8 cellular contexts compared by ENCODE assay signal in the genomic region with DNA sequence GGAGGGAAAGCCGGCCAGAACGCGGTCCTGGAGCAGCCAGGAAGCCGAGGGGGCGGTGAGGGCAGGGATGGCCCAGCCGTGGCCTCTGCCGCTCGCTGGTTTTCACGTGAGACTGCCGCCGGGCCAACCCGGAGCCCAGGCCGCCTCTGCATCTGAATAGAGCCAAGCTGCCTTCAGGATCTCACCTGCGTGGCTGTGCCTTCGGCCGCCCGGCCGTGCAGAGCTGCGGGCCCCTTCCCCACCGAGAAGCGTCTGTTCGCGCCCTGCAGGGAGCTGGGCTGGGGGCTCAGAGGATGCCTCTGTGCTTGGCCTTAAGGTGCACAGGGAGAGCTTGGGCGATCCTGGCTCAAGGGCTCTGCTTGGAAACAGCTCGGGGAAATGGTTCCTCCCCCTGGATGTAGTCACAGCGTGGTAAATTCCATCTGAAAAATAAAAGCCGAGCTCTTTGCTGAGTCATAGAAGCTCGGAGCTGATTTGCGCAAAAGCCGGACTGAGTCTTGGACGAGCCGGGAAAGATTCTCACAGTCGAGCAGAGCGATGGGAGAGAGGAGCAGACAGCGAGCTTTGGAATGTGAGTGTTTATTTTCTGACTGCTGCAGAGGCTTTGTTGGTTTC. TPM values are rescaled to one million over a fixed set of nuclear protein-coding genes. Genes with fewer than 3 reads are reported as not detected.
DNase-seq lines count a peak whose midpoint lies in the region; ATAC-seq and TF ChIP-seq lines count a peak whose summit lies in the region.

TSS of gene JAKMIP3 (plus strand) at position 456 of the 615 bp plus-strand sequence. CDS start 38,863 bp downstream, outside the sequence.

- no peaks in the 10 kb centered on the region for H3K79me2 ChIP-seq in osteoblast (ENCODE audit: insufficient read depth, low read length)

- no peaks in the 10 kb centered on the region for H4K20me1 ChIP-seq in osteoblast (ENCODE audit: insufficient read depth, low read length)

- ATAC-seq in GM18861 (IDR thresholded peaks at IDR 0.05; ENCODE audit: unreplicated experiment) (no peak), HG03565 (IDR thresholded peaks at IDR 0.05; ENCODE audit: unreplicated experiment) (no peak)
- ATAC-seq in activated CD4-positive, CD25-positive, alpha-beta regulatory T cell treated with anti-CD3 and anti-CD28 coated beads, Interleukin-2, amount 50 U/mL, for 24 hours, result no peak

- no peak within 1 kb of the TSS for H3K27ac Mint-ChIP-seq in activated naive CD4-positive, alpha-beta T cell treated with anti-CD3 and anti-CD28 coated beads for 36 hours

- H3K4me1 Mint-ChIP-seq in activated naive CD4-positive, alpha-beta T cell treated with anti-CD3 and anti-CD28 coated beads for 36 hours (ENCODE audit: low read depth), result peaks cover 6% of the 10 kb centered on the region

- peak within 1 kb of the TSS; percentile 95 for H2AFZ ChIP-seq in osteoblast (ENCODE audit: low read length)

- H3K36me3 ChIP-seq in osteoblast (ENCODE audit: insufficient read depth, low read length), result no peaks in the 10 kb centered on the region

- peaks cover 6% of the 10 kb centered on the region for H3K27me3 Mint-ChIP-seq in activated naive CD4-positive, alpha-beta T cell treated with anti-CD3 and anti-CD28 coated beads for 36 hours (ENCODE audit: low read depth)

- H3K4me2 ChIP-seq in osteoblast (ENCODE audit: insufficient read depth, low read length), result peak within 1 kb of the TSS; percentile 88

- H3K9me3 ChIP-seq in osteoblast (ENCODE audit: low read depth, low read length), result no peaks in the 10 kb centered on the region

- intact Hi-C loops in activated naive CD4-positive, alpha-beta T cell treated with anti-CD3 and anti-CD28 coated beads for 36 hours (cut with micrococcal nuclease), result no loop called here
- intact Hi-C loops in cardiac septum (cut with DNase I), result no loop called here

- H3K4me3 Mint-ChIP-seq in activated naive CD4-positive, alpha-beta T cell treated with anti-CD3 and anti-CD28 coated beads for 36 hours, result peak within 1 kb of the TSS; percentile 21

- peaks cover 10% of the 10 kb centered on the region for H3K4me1 ChIP-seq in osteoblast (ENCODE audit: insufficient read depth, low read length)

- no peaks in the 10 kb centered on the region for H3K27me3 ChIP-seq in osteoblast (ENCODE audit: insufficient read depth, low read length)

- DNase-seq in activated naive CD4-positive, alpha-beta T cell treated with anti-CD3 and anti-CD28 coated beads for 36 hours, result no peak
- no peak for DNase-seq in activated naive CD4-positive, alpha-beta T cell treated with anti-CD3 and anti-CD28 coated beads, Interleukin-2, amount 50 U/mL, for 16 hours
- peak; percentile 92 for DNase-seq in amniotic stem cell (lab: John Stamatoyannopoulos, UW)
- peak; percentile 74 for DNase-seq in cardiac septum (ENCODE audit: low spot score)
- DNase-seq in osteoblast (ENCODE audit: insufficient read length, low spot score, missing footprints), result peak; percentile 99

- no peaks in the 10 kb centered on the region for H3K36me3 Mint-ChIP-seq in activated naive CD4-positive, alpha-beta T cell treated with anti-CD3 and anti-CD28 coated beads for 36 hours (ENCODE audit: low read depth)

- TF ChIP-seq CTCF in osteoblast (IDR thresholded peaks at IDR 0.05; ENCODE audit: extremely low read depth, low read depth, low read length), result no peak

- CTCF ChIA-PET in activated naive CD4-positive, alpha-beta T cell treated with anti-CD3 and anti-CD28 coated beads for 36 hours (lab: Charles Lee), result no interaction called here

- peak within 1 kb of the TSS; percentile 73 for H3K4me3 ChIP-seq in osteoblast (ENCODE audit: insufficient read depth, low read length)

- no peaks in the 10 kb centered on the region for H3K9me3 Mint-ChIP-seq in activated naive CD4-positive, alpha-beta T cell treated with anti-CD3 and anti-CD28 coated beads for 36 hours

- H3K27ac ChIP-seq in osteoblast (ENCODE audit: low read depth, low read length), result peak within 1 kb of the TSS; percentile 67

RNA-seq across cellular contexts. Expression of gene JAKMIP3, which starts in this region (rescaled TPM):
- under 1 TPM; 0.40 to 0.52 TPM for total RNA-seq in activated naive CD4-positive, alpha-beta T cell treated with anti-CD3 and anti-CD28 coated beads for 36 hours
- 1.5 TPM for total RNA-seq in cardiac septum
- total RNA-seq in osteoblast, result 0.29 and 0.36 TPM in 2 replicates

Comparison
In these comparisons a context has a peak if more than half of its experiments do, and no peak if none do; other contexts are left out.
1. Peak in DNase-seq, H3K4me3 ChIP-seq, H3K27ac ChIP-seq and H3K4me2 ChIP-seq in osteoblast; RNA of the gene not detected or under 1 TPM.
2. DNase-seq: peak in amniotic stem cell (single experiment) and cardiac septum (single experiment); none in activated naive CD4-positive, alpha-beta T cell treated with anti-CD3 and anti-CD28 coated beads for 36 hours (single experiment) and activated naive CD4-positive, alpha-beta T cell treated with anti-CD3 and anti-CD28 coated beads, Interleukin-2, amount 50 U/mL, for 16 hours (single experiment).